Comparison of ENCODE assay signal across 12 cellular contexts in the genomic region with DNA sequence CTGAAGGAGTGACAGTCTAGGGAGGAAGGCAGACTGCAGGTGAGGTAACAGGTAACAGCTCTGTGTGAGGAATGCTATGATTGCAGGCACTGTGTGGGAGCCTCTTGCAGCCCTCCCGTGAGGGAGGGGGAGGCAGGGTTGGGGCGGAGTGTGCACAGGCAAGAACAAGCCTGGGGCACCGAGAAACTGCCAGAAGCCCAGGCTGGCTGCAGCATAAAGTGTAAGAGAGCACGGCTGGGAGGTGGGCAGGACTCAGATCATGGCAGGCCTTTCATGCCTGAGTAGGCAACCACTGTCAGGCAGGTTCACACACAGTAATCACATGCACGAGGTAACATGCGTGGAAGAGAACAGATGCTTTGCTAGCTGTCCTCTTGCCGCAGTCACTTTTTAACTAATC. TPM values are rescaled to one million over a fixed set of nuclear protein-coding genes. Genes with fewer than 3 reads are reported as not detected.
DNase-seq lines count a peak whose midpoint lies in the region; FAIRE-seq and TF ChIP-seq lines count a peak whose summit lies in the region.
"Had no signal": no experiment of that assay in that cellular context is flagged by ENCODE, and none has a peak within 500 bp of the region (broad histone marks: within the 10 kb centered on the region; RNA-seq: fewer than 3 reads in every experiment).

No MANE protein-coding gene starts in this region.

- H2BK20ac ChIP-seq in H9 (ENCODE audit: low read depth, low read length, poor library complexity, severe bottlenecking): no peak overlapping the region

- no peak overlapping the region for H3K4ac ChIP-seq in H9 (ENCODE audit: low read depth, low read length)

- DNase-seq in GM12892 (ENCODE audit: insufficient read length): no peak
- DNase-seq in H9: peak; percentile 63
- DNase-seq in NCI-H526 treated with DMSO at 0.1 percent for 48 hours (lab: John Stamatoyannopoulos, UW): peak; percentile 67
- DNase-seq in keratinocyte (ENCODE audit: low read depth, low spot score): no peak
- no peak for DNase-seq in NCI-H2081 treated with DMSO at 0.1 percent for 48 hours (lab: John Stamatoyannopoulos, UW)
- no peak for DNase-seq in foreskin melanocyte
- no peak for DNase-seq in type B pancreatic cell (ENCODE audit: extremely low spot score, unreplicated experiment)
- no peak for DNase-seq in NCI-H226
- DNase-seq: CD8-positive, alpha-beta memory T cell; central memory CD4-positive, alpha-beta T cell; heart left ventricle; SHP77 treated with DMSO at 0.1 percent for 48 hours had no signal

- H3K56ac ChIP-seq in H9 (ENCODE audit: insufficient read length, low read depth, low read length): peak overlapping the region; percentile 55

- no peak overlapping the region for H3K14ac ChIP-seq in H9 (ENCODE audit: insufficient read depth, low read length)

- H2AFZ ChIP-seq in H9 (ENCODE audit: low read length): peak overlapping the region; percentile 25
- H2AFZ ChIP-seq in keratinocyte (ENCODE audit: control insufficient read depth, low read length): peak overlapping the region; percentile 5

- H3K27ac ChIP-seq in H9 (ENCODE audit: insufficient read length, low read depth, low read length): no peak overlapping the region
- no peak overlapping the region for H3K27ac ChIP-seq in keratinocyte (ENCODE audit: control insufficient read depth, insufficient read depth, low read length)
- H3K27ac ChIP-seq: heart left ventricle had no signal

- H3K4me3 ChIP-seq in keratinocyte (ENCODE audit: control insufficient read depth in 2 of 3, extremely low read depth in 1 of 3, insufficient read depth in 2 of 3, low read depth in 1 of 3, low read length in 3 of 3): no peak overlapping the region
- H3K4me3 ChIP-seq: heart left ventricle had no signal

- peaks cover 20 to 23% of the 10 kb centered on the region in 2 experiments for H3K4me1 Mint-ChIP-seq in H9
- H3K4me1 Mint-ChIP-seq in type B pancreatic cell (ENCODE audit: unreplicated experiment): peaks cover 21% of the 10 kb centered on the region

- H3K27ac Mint-ChIP-seq in H9 (peak overlapping the region in 2 of 3 experiments; percentile 14 to 54; a peak in 2 of 7 replicates), type B pancreatic cell (no peak overlapping the region)
- H3K27ac Mint-ChIP-seq: CD8-positive, alpha-beta memory T cell had no signal

- H3K36me3 Mint-ChIP-seq in H9 (ENCODE audit: insufficient read depth in 1 of 3, low read depth in 3 of 3) (no peaks in the 10 kb centered on the region), type B pancreatic cell (no peaks in the 10 kb centered on the region)
- H3K36me3 Mint-ChIP-seq: CD8-positive, alpha-beta memory T cell had no signal

- H3K4me2 ChIP-seq in H9 (ENCODE audit: insufficient read depth, insufficient read length, low read length) (no peak overlapping the region), keratinocyte (ENCODE audit: control insufficient read depth, extremely low read depth, insufficient read depth, low read depth, low read length) (peak overlapping the region; percentile 8)

- no peak overlapping the region for H2BK15ac ChIP-seq in H9 (ENCODE audit: low read depth, low read length)

- TF ChIP-seq POLR2A in GM12892 (IDR thresholded peaks at IDR 0.05; ENCODE audit: low read depth, low read length): no peak

- no peak overlapping the region for H3T11ph ChIP-seq in H9 (ENCODE audit: low read length)

- no peak overlapping the region for H4K5ac ChIP-seq in H9 (ENCODE audit: insufficient read length, low read depth, low read length)

- dilution Hi-C loops in keratinocyte (cut with MboI; ENCODE audit: extremely low pct_ligation_motif_present, low sequenced_read_pairs): no loop called here

- no peaks in the 10 kb centered on the region for H3K79me2 ChIP-seq in H9 (ENCODE audit: insufficient read depth, low read length)
- no peaks in the 10 kb centered on the region for H3K79me2 ChIP-seq in keratinocyte (ENCODE audit: control insufficient read depth, insufficient read depth, low read length)

- H3K27me3 Mint-ChIP-seq in H9 (ENCODE audit: low read depth) (no peaks in the 10 kb centered on the region; the same call in 1 of the 2 replicates), type B pancreatic cell (peaks cover 13% of the 10 kb centered on the region)

- H3K36me3 ChIP-seq in keratinocyte (ENCODE audit: control insufficient read depth in 2 of 2, extremely low read depth in 1 of 2, insufficient read depth in 2 of 2, low read length in 2 of 2): no peaks in the 10 kb centered on the region
- H3K36me3 ChIP-seq: heart left ventricle had no signal

- H4K8ac ChIP-seq in H9 (replicated peaks; ENCODE audit: insufficient read length, low read depth, low read length): peak overlapping the region; percentile 18

- no peak overlapping the region for H4K91ac ChIP-seq in H9 (ENCODE audit: insufficient read length, low read depth, low read length)

- H3K18ac ChIP-seq in H9 (ENCODE audit: insufficient read length, low read depth, low read length): no peak overlapping the region

- TF ChIP-seq CTCF in H9 (conservative IDR thresholded peaks at IDR 0.05): no peak
- TF ChIP-seq CTCF in keratinocyte (optimal IDR thresholded peaks at IDR 0.05 in 1 of 3, IDR thresholded peaks at IDR 0.05 in 1 of 3, conservative IDR thresholded peaks at IDR 0.05 in 1 of 3; ENCODE audit: extremely low read depth in 1 of 3, insufficient read depth in 2 of 3, low read length in 3 of 3): no peak
- no peak for TF ChIP-seq CTCF in type B pancreatic cell (conservative IDR thresholded peaks at IDR 0.05)

- H3K9me3 Mint-ChIP-seq in H9 (no peaks in the 10 kb centered on the region; a peak in 1 of 5 replicates), type B pancreatic cell (no peaks in the 10 kb centered on the region)
- H3K9me3 Mint-ChIP-seq: CD8-positive, alpha-beta memory T cell had no signal

- WGBS in H9 (ENCODE audit: extremely low coverage, insufficient read length, low lambda C conversion rate): no CpG with 5 or more reads among the region's 7 CpGs

- no peaks in the 10 kb centered on the region for H3K23me2 ChIP-seq in H9 (ENCODE audit: insufficient read length, low read depth, low read length, poor library complexity, severe bottlenecking)

- H2AK5ac ChIP-seq in H9 (ENCODE audit: insufficient read length, low read length): no peak overlapping the region

- H2BK12ac ChIP-seq in H9 (ENCODE audit: insufficient read length, low read depth, low read length): no peak overlapping the region

- peak overlapping the region; percentile 38 for H2BK5ac ChIP-seq in H9 (ENCODE audit: insufficient read length, low read length)

- no peaks in the 10 kb centered on the region for H3K9me1 ChIP-seq in keratinocyte (ENCODE audit: control insufficient read depth, extremely low read depth, insufficient read depth, low read length)

- no peak overlapping the region for H3K9ac ChIP-seq in H9 (ENCODE audit: extremely low read depth, insufficient read length, low read length)
- no peak overlapping the region for H3K9ac ChIP-seq in keratinocyte (ENCODE audit: control insufficient read depth, extremely low read depth, insufficient read depth, low read length)

- H3K79me1 ChIP-seq in H9 (ENCODE audit: insufficient read depth, low read depth, low read length, poor library complexity, severe bottlenecking): no peaks in the 10 kb centered on the region

- peak; percentile 80 for FAIRE-seq in GM12892 (lab: Jason Lieb, UNC)
- peak; percentile 68 for FAIRE-seq in keratinocyte (lab: Jason Lieb, UNC)

- H3K4me3 Mint-ChIP-seq in H9 (no peak overlapping the region), type B pancreatic cell (no peak overlapping the region)
- H3K4me3 Mint-ChIP-seq: CD8-positive, alpha-beta memory T cell had no signal

- no peak overlapping the region for H3K23ac ChIP-seq in H9 (ENCODE audit: insufficient read length, low read depth, low read length)

- H2BK120ac ChIP-seq in H9 (ENCODE audit: low read depth, low read length, poor library complexity, severe bottlenecking): no peak overlapping the region

- H3K4me1 ChIP-seq in H9 (ENCODE audit: insufficient read depth, low read length) (peaks cover 3% of the 10 kb centered on the region; the same call in 1 of the 2 replicates), keratinocyte (ENCODE audit: control insufficient read depth, extremely low read depth, insufficient read depth, low read length) (peaks cover 6% of the 10 kb centered on the region)

- H4K20me1 ChIP-seq in H9 (ENCODE audit: control insufficient read depth, insufficient read depth, insufficient read length): no peaks in the 10 kb centered on the region
- H4K20me1 ChIP-seq in keratinocyte (ENCODE audit: control insufficient read depth, extremely low read depth, insufficient read depth, low read length): no peaks in the 10 kb centered on the region

- H3K27me3 ChIP-seq in H9 (ENCODE audit: insufficient read depth, low read length) (no peaks in the 10 kb centered on the region), keratinocyte (ENCODE audit: control insufficient read depth, extremely low read depth, insufficient read depth, low read length) (no peaks in the 10 kb centered on the region)

- H3K9me3 ChIP-seq in H9 (ENCODE audit: control insufficient read depth, low read depth, low read length) (no peaks in the 10 kb centered on the region), keratinocyte (ENCODE audit: control insufficient read depth, low read depth, low read length) (no peaks in the 10 kb centered on the region)
- H3K9me3 ChIP-seq: heart left ventricle had no signal

RNA-seq across cellular contexts. Expression of gene RHEX, which starts 11.3 kb away (rescaled TPM):
- 1.8 TPM for polyA plus RNA-seq in GM12892 (2012; ENCODE audit: missing spikeins)
- total RNA-seq in H9 (2021) (not detected in 2 replicates), type B pancreatic cell (ENCODE audit: low replicate concordance) (not detected in 2 replicates)
- polyA plus RNA-seq in keratinocyte: not detected in 3 replicates
- polyA plus RNA-seq in keratinocyte (2011; ENCODE audit: low read depth): not detected
- polyA plus RNA-seq in keratinocyte (2011; cell fraction: cytosol; rRNA removed): not detected in 2 replicates
- not detected in 2 replicates for polyA plus RNA-seq in keratinocyte (2011; cell fraction: nucleus; rRNA removed)
- not detected in 2 replicates for polyA plus RNA-seq in keratinocyte (2012; ENCODE audit: low replicate concordance)
- polyA minus RNA-seq in keratinocyte: not detected in 3 replicates
- not detected for polyA minus RNA-seq in keratinocyte (2011; cell fraction: cytosol; rRNA and poly(A)+ RNA removed)
- polyA minus RNA-seq in keratinocyte (2011; cell fraction: nucleus; rRNA and poly(A)+ RNA removed): not detected in 2 replicates
- total RNA-seq: CD8-positive, alpha-beta memory T cell had no signal
- polyA plus RNA-seq: CD8-positive, alpha-beta memory T cell had no signal

RNA-seq across cellular contexts. Expression of gene CTSE, which starts 17.9 kb away (rescaled TPM):
- polyA plus RNA-seq in GM12892 (2012; ENCODE audit: missing spikeins): not detected
- total RNA-seq in H9 (2021) (not detected in 2 replicates), type B pancreatic cell (ENCODE audit: low replicate concordance) (28.6 and 42.0 TPM in 2 replicates)
- polyA plus RNA-seq in keratinocyte: 0.26 to 0.68 TPM (median 0.33 TPM) in 3 replicates
- not detected for polyA plus RNA-seq in keratinocyte (2011; ENCODE audit: low read depth)
- 0.30 and 0.42 TPM in 2 replicates for polyA plus RNA-seq in keratinocyte (2011; cell fraction: cytosol; rRNA removed)
- 0.16 and 0.19 TPM in 2 replicates for polyA plus RNA-seq in keratinocyte (2011; cell fraction: nucleus; rRNA removed)
- 0.62 TPM in 1 of 2 replicates, not detected in the other for polyA plus RNA-seq in keratinocyte (2012; ENCODE audit: low replicate concordance)
- polyA minus RNA-seq in keratinocyte: 0.16 to 0.53 TPM (median 0.43 TPM) in 3 replicates
- polyA minus RNA-seq in keratinocyte (2011; cell fraction: cytosol; rRNA and poly(A)+ RNA removed): not detected
- polyA minus RNA-seq in keratinocyte (2011; cell fraction: nucleus; rRNA and poly(A)+ RNA removed): not detected in 2 replicates
- total RNA-seq: CD8-positive, alpha-beta memory T cell had no signal
- polyA plus RNA-seq: CD8-positive, alpha-beta memory T cell; heart left ventricle had no signal

RNA-seq across cellular contexts. Expression of gene RAB7B, which starts 38.4 kb away (rescaled TPM):
- not detected for polyA plus RNA-seq in GM12892 (2012; ENCODE audit: missing spikeins)
- total RNA-seq in H9 (2021) (0.68 and 0.83 TPM in 2 replicates), type B pancreatic cell (ENCODE audit: low replicate concordance) (0.26 and 0.82 TPM in 2 replicates)
- polyA plus RNA-seq in keratinocyte: 39.2 to 88.7 TPM (median 47.8 TPM) in 3 replicates
- polyA plus RNA-seq in keratinocyte (2011; ENCODE audit: low read depth): 11.2 TPM
- 34.2 and 34.5 TPM in 2 replicates for polyA plus RNA-seq in keratinocyte (2011; cell fraction: cytosol; rRNA removed)
- 46.2 and 59.1 TPM in 2 replicates for polyA plus RNA-seq in keratinocyte (2011; cell fraction: nucleus; rRNA removed)
- 31.2 and 36.0 TPM in 2 replicates for polyA plus RNA-seq in keratinocyte (2012; ENCODE audit: low replicate concordance)
- polyA minus RNA-seq in keratinocyte: 26.4 to 53.7 TPM (median 39.2 TPM) in 3 replicates
- 31.3 TPM for polyA minus RNA-seq in keratinocyte (2011; cell fraction: cytosol; rRNA and poly(A)+ RNA removed)
- 27.0 and 31.3 TPM in 2 replicates for polyA minus RNA-seq in keratinocyte (2011; cell fraction: nucleus; rRNA and poly(A)+ RNA removed)
- polyA plus RNA-seq: CD8-positive, alpha-beta memory T cell had no signal

Comparison
In these comparisons a context has a peak if more than half of its experiments do, and no peak if none do; other contexts are left out.
1. DNase-seq: peak in H9 (single experiment) and NCI-H526 treated with DMSO at 0.1 percent for 48 hours (single experiment); none in GM12892 (single experiment), keratinocyte (single experiment), NCI-H2081 treated with DMSO at 0.1 percent for 48 hours (single experiment), foreskin melanocyte (single experiment), type B pancreatic cell (single experiment) and NCI-H226 (single experiment).
2. RNA of gene CTSE, which starts 17.9 kb away (total RNA-seq): 28.6 to 42.0 TPM in type B pancreatic cell; not detected in H9; every median in the first group is over 10 times any median in the second.